ENCODE assay signal across 8 cellular contexts in genomic region chr10:21172774-21173432, GRCh38.
DNase-seq lines count a peak whose midpoint lies in the region; ATAC-seq and TF ChIP-seq lines count a peak whose summit lies in the region.

No MANE protein-coding gene starts in this region.

- peaks cover 18% of the 10 kb centered on the region; the same call in 1 of the 2 replicates for H3K4me1 ChIP-seq in iPS-20b (ENCODE audit: insufficient read depth, low read length)
- peaks cover 0 to 32% (median 19%) of the 10 kb centered on the region in 6 donors for H3K4me1 ChIP-seq in spleen

- 0 out of 2 replicates have a peak overlapping the region, but pooled peaks have one; percentile 6 for H3K4me3 ChIP-seq in HL-60 (replicated peaks; ENCODE audit: insufficient read depth, low read length)
- H3K4me3 ChIP-seq in iPS-20b (ENCODE audit: low read length), result peak overlapping the region; percentile 71
- peak overlapping the region in 6 of 8 donors; percentile 22 to 60 (median 34) for H3K4me3 ChIP-seq in spleen

- peaks cover 4% of the 10 kb centered on the region for H3K27me3 ChIP-seq in HL-60 (ENCODE audit: insufficient read depth, poor library complexity, severe bottlenecking)
- peaks cover 47% of the 10 kb centered on the region for H3K27me3 ChIP-seq in iPS-20b (ENCODE audit: insufficient read depth, low read length)
- peaks cover 0 to 76% (median 29%) of the 10 kb centered on the region in 7 donors for H3K27me3 ChIP-seq in spleen (replicated peaks in 1 of 7)

- TF ChIP-seq POLR2A in spleen (IDR thresholded peaks at IDR 0.05), result no peak

- H3K36me3 ChIP-seq in iPS-20b (ENCODE audit: insufficient read depth, low read depth, low read length), result no peaks in the 10 kb centered on the region
- no peaks in the 10 kb centered on the region for H3K36me3 ChIP-seq in spleen

- WGBS in spleen, 5 donors, result 3 to 7% (median 4%) methylated on average over 27 to 36 of the region's 36 CpGs

- H3K9me3 ChIP-seq in iPS-20b (ENCODE audit: insufficient read depth, low read depth, low read length) (no peaks in the 10 kb centered on the region), spleen (no peaks in the 10 kb centered on the region)

- TF ChIP-seq CTCF in HL-60 (IDR thresholded peaks at IDR 0.05; ENCODE audit: insufficient read depth, low read length) (no peak), spleen (IDR thresholded peaks at IDR 0.05 in 8 of 11, conservative IDR thresholded peaks at IDR 0.05 in 3 of 11) (no peak)

- intact Hi-C loops in spleen (cut with DNase I; ENCODE audit: low total_unique reads), result no loop called here

- 0 out of 2 replicates have a peak overlapping the region, but pooled peaks have one; percentile 7 for H3K9ac ChIP-seq in iPS-20b (ENCODE audit: low read depth, low read length)

- H3K27ac ChIP-seq in HL-60 (replicated peaks) (no peak overlapping the region), iPS-20b (ENCODE audit: low read length) (no peak overlapping the region), spleen (no peak overlapping the region)

- ATAC-seq in HG03354 (IDR thresholded peaks at IDR 0.05; ENCODE audit: poor library complexity, severe bottlenecking, unreplicated experiment) (no peak), HG02840 (IDR thresholded peaks at IDR 0.05; ENCODE audit: low FRiP score, unreplicated experiment) (no peak)

- DNase-seq in HL-60 (ENCODE audit: low read depth in 1 of 2, low spot score in 1 of 2) (no peak), astrocyte of the hippocampus (ENCODE audit: low read depth, low spot score) (peak; percentile 58), spleen (no peak), HuH-7.5 (ENCODE audit: low spot score) (no peak), HT-29 (ENCODE audit: low spot score) (no peak)

Comparison
In these comparisons a context has a peak if more than half of its experiments do, and no peak if none do; other contexts are left out.
1. H3K4me3 ChIP-seq: peak in every context shown above with its lines; median percentile 71 in iPS-20b; 34 in spleen; 6 in HL-60.